Comparison of ENCODE assay signal across 10 cellular contexts in genomic region chr1:150283260-150283659, GRCh38.
A peak's percentile ranks its signal among the peaks of the same experiment; 100 is the strongest.
DNase-seq lines count a peak whose midpoint lies in the region; TF ChIP-seq lines count a peak whose summit lies in the region.
"Had no signal": no experiment of that assay in that cellular context is flagged by ENCODE, and none has a peak within 500 bp of the region (broad histone marks: within the 10 kb centered on the region; RNA-seq: fewer than 3 reads in every experiment).

No MANE protein-coding gene starts in this region.

- peaks cover 5% of the 10 kb centered on the region; the same call in 1 of the 2 replicates for H3K36me3 ChIP-seq in ES-I3 (ENCODE audit: insufficient read depth, low read length)

- no peaks in the 10 kb centered on the region for H3K9me3 ChIP-seq in ES-I3 (ENCODE audit: control insufficient read depth, insufficient read depth, low read length)

- H3K9ac ChIP-seq in ES-I3 (ENCODE audit: low read depth, low read length), result peak overlapping the region; percentile 74; the same call in 1 of the 2 replicates

- no peak for TF ChIP-seq CTCF in RWPE1 (conservative IDR thresholded peaks at IDR 0.05; ENCODE audit: low read depth)
- TF ChIP-seq CTCF in foreskin fibroblast (IDR thresholded peaks at IDR 0.05; ENCODE audit: low read depth, low read length), result no peak
- no peak for TF ChIP-seq CTCF in retinal pigment epithelial cell (conservative IDR thresholded peaks at IDR 0.05; ENCODE audit: low read depth, low read length)

- peak overlapping the region; percentile 97 for H3K27ac ChIP-seq in RWPE1

- H3K4me1 ChIP-seq in ES-I3 (ENCODE audit: insufficient read depth, low read length), result no peaks in the 10 kb centered on the region; the same call in 1 of the 2 replicates

- POLR2A ChIA-PET in RWPE1 (lab: Yijun Ruan, JAX; ENCODE audit: low non-redundant PET), result interaction anchor here (1.0 kb wide), 1 partner anchor 8 kb away, joined by 3 read pairs; no protein-coding TSS in a partner anchor

- DNase-seq in RWPE1 (ENCODE audit: low spot score) (no peak), foreskin fibroblast (no peak), retinal pigment epithelial cell (ENCODE audit: low read depth) (no peak), NCI-H345 treated with DMSO at 0.1 percent for 48 hours (lab: John Stamatoyannopoulos, UW; ENCODE audit: unreplicated experiment) (no peak), MV-4-11 (lab: John Stamatoyannopoulos, UW) (no peak), Ammon's horn (ENCODE audit: low spot score) (no peak)
- no peak for DNase-seq in stimulated activated CD4-positive, alpha-beta T cell treated with anti-CD3 and anti-CD28 coated beads, Interleukin-1b, Interleukin-23, amount 100 ng/mL, for 48 hours
- DNase-seq: activated effector memory CD4-positive, alpha-beta T cell treated with anti-CD3 and anti-CD28 coated beads, Interleukin-2, amount 50 U/mL, for 16 hours; NCI-H2029 had no signal

- CTCF ChIA-PET in RWPE1 (lab: Yijun Ruan, JAX), result interaction anchor here (3.8 kb wide), 1 partner anchor 27 kb away, joined by 21 read pairs; no protein-coding TSS in a partner anchor

- H3K4me3 ChIP-seq in foreskin fibroblast (ENCODE audit: low read depth in 1 of 2, low read length in 2 of 2) (peak overlapping the region; percentile 58 to 71), retinal pigment epithelial cell (ENCODE audit: low read length) (peak overlapping the region; percentile 67)
